Comparison of ENCODE assay signal across 8 cellular contexts in genomic region chr6:119442776-119443184, GRCh38.
A peak's percentile ranks its signal among the peaks of the same experiment; 100 is the strongest.
DNase-seq lines count a peak whose midpoint lies in the region; ATAC-seq, FAIRE-seq and TF ChIP-seq lines count a peak whose summit lies in the region.

No MANE protein-coding gene starts in this region.

- H3K4me1 ChIP-seq in mucosa of rectum (ENCODE audit: control insufficient read depth in 2 of 2, insufficient read depth in 2 of 2, low read length in 2 of 2) (peaks cover 8 to 11% of the 10 kb centered on the region in 2 donors), PC-3 (ENCODE audit: insufficient read depth, low read length) (peaks cover 19% of the 10 kb centered on the region)

- H3K27me3 ChIP-seq in mucosa of rectum (ENCODE audit: control insufficient read depth in 2 of 2, insufficient read depth in 2 of 2, low read length in 2 of 2): no peaks in the 10 kb centered on the region
- H3K27me3 ChIP-seq in PC-3 (ENCODE audit: low read length): no peaks in the 10 kb centered on the region

- no peaks in the 10 kb centered on the region for H3F3A ChIP-seq in PC-3 (ENCODE audit: low read length, unreplicated experiment)

- peak; percentile 31 for ATAC-seq in GM18861 (IDR thresholded peaks at IDR 0.05; ENCODE audit: unreplicated experiment)
- ATAC-seq in GM21723 (IDR thresholded peaks at IDR 0.05; ENCODE audit: unreplicated experiment): peak; percentile 56
- ATAC-seq in PC-3: no peak

- FAIRE-seq in H54 (lab: Jason Lieb, UNC): no peak

- TF ChIP-seq POLR2A in H54 (IDR thresholded peaks at IDR 0.05; ENCODE audit: low read depth, low read length): no peak

- BruUV-seq in PC-3 (replicated peaks; lab: Mats Ljungman, UMichigan): no TSS peak

- no peaks in the 10 kb centered on the region for H3K9me3 ChIP-seq in mucosa of rectum (ENCODE audit: control insufficient read depth in 2 of 2, low read length in 2 of 2)
- no peaks in the 10 kb centered on the region for H3K9me3 ChIP-seq in PC-3 (ENCODE audit: low read length)

- H3K4me3 ChIP-seq in mucosa of rectum (ENCODE audit: low read length in 2 of 2) (no peak overlapping the region), PC-3 (ENCODE audit: low read length) (no peak overlapping the region)

- POLR2A ChIA-PET in PC-3 (lab: Charles Lee; ENCODE audit: unreplicated experiment): no interaction called here

- TF ChIP-seq CTCF in GM10266 (IDR thresholded peaks at IDR 0.05; ENCODE audit: control insufficient read depth, insufficient read depth, low read depth, missing control alignments) (no peak), PC-3 (conservative IDR thresholded peaks at IDR 0.05; ENCODE audit: low read depth, low read length) (no peak)

- no peak overlapping the region for H2AFZ ChIP-seq in PC-3 (ENCODE audit: low read length)

- no peak overlapping the region for H3K9ac ChIP-seq in mucosa of rectum (ENCODE audit: low read depth in 1 of 2, low read length in 2 of 2)
- no peak overlapping the region for H3K9ac ChIP-seq in PC-3 (ENCODE audit: low read length)

- H3K9me2 ChIP-seq in PC-3 (replicated peaks; ENCODE audit: low read length): no peaks in the 10 kb centered on the region

- CTCF ChIA-PET in PC-3 (lab: Charles Lee): no interaction called here

- H3K79me2 ChIP-seq in PC-3 (ENCODE audit: low read length): no peaks in the 10 kb centered on the region

- H3K36me3 ChIP-seq in mucosa of rectum (ENCODE audit: control insufficient read depth in 2 of 2, insufficient read depth in 2 of 2, low read length in 2 of 2) (no peaks in the 10 kb centered on the region), PC-3 (ENCODE audit: low read depth, low read length) (no peaks in the 10 kb centered on the region)

- DNase-seq in NCI-H2171 (lab: John Stamatoyannopoulos, UW): peak; percentile 53
- DNase-seq in H54 (ENCODE audit: insufficient read length, low spot score): no peak
- no peak for DNase-seq in GM10266 (ENCODE audit: extremely low spot score)
- no peak for DNase-seq in PC-3
- no peak for DNase-seq in G401 (ENCODE audit: low spot score)

- in situ Hi-C loops in G401 (cut with HindIII; ENCODE audit: low sequenced_read_pairs): no loop called here

- intact Hi-C loops in PC-3 (cut with micrococcal nuclease): no loop called here

- H3K4me2 ChIP-seq in PC-3 (ENCODE audit: low read length): no peak overlapping the region

- H3K27ac ChIP-seq in mucosa of rectum (ENCODE audit: low read depth in 2 of 2, low read length in 2 of 2) (peak overlapping the region; percentile 36 to 46), PC-3 (ENCODE audit: low read length) (no peak overlapping the region)

- H4K20me1 ChIP-seq in PC-3 (ENCODE audit: low read length): no peaks in the 10 kb centered on the region
